Comparison of ENCODE assay signal across 8 cellular contexts in the genomic region with DNA sequence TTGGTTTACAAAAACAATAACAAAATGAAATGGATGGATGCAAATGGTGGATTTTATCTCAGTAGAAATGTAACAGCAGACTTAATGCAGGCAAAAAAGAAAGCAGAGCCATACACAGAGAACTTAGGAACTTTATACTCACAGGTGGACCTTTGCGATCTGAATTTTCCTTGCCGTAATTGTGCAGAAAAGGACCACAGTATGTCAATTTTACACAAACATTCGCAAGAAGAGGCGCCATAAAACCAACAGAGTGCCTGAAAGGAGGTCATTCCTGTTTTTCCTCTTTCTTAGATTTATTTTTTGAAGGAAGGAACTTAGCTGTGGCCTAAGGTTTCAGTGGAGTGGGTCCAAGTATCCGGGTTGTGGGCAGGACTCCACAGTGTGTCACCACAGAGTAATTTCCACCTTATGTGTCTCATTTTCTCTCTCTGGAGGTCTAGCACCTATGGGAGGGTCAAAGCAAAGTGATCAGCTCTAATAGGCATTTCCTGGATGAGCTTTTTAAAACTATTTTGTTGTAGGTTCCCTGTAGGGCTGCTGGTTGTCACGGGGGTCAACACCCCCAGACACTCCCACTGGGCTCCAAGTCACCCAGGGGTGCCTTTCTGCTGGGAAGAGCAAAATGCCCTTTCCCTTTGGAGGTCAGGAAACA. TPM values are rescaled to one million over a fixed set of nuclear protein-coding genes. Genes with fewer than 3 reads are reported as not detected.
DNase-seq lines count a peak whose midpoint lies in the region; ATAC-seq, FAIRE-seq and TF ChIP-seq lines count a peak whose summit lies in the region.

No MANE protein-coding gene starts in this region.

- no peaks in the 10 kb centered on the region for H3K9me3 Mint-ChIP-seq in activated naive CD8-positive, alpha-beta T cell treated with anti-CD3 and anti-CD28 coated beads for 36 hours

- peak overlapping the region; percentile 80 for H3K27ac ChIP-seq in 22Rv1
- H3K27ac ChIP-seq in kidney (ENCODE audit: low read depth in 2 of 2, low read length in 2 of 2): peak overlapping the region; percentile 47 to 63
- H3K27ac ChIP-seq in suprapubic skin: peak overlapping the region; percentile 75
- peak overlapping the region in 1 of 2 donors; percentile 90 for H3K27ac ChIP-seq in aorta (ENCODE audit: low read depth in 1 of 2, low read length in 2 of 2)

- FAIRE-seq in kidney (lab: Jason Lieb, UNC): no peak

- peaks cover 4 to 14% of the 10 kb centered on the region in 2 donors for H3K4me1 ChIP-seq in kidney (ENCODE audit: control insufficient read depth in 1 of 2, insufficient read depth in 1 of 2, low read depth in 1 of 2, low read length in 2 of 2)
- H3K4me1 ChIP-seq in suprapubic skin: peaks cover 10% of the 10 kb centered on the region
- H3K4me1 ChIP-seq in aorta (ENCODE audit: control insufficient read depth in 1 of 2, insufficient read depth in 2 of 2, low read length in 2 of 2): peaks cover 0 to 2% of the 10 kb centered on the region in 2 donors

- H3K27me3 Mint-ChIP-seq in activated naive CD8-positive, alpha-beta T cell treated with anti-CD3 and anti-CD28 coated beads for 36 hours: no peaks in the 10 kb centered on the region

- no peak for TF ChIP-seq EP300 in suprapubic skin (IDR thresholded peaks at IDR 0.05)

- WGBS in suprapubic skin: 46% methylated on average over 6 of the region's 6 CpGs
- 13 to 38% methylated on average over 6 of the region's 6 CpGs for WGBS in aorta, 2 donors

- H3K9ac ChIP-seq in kidney (ENCODE audit: low read length in 2 of 2): peak overlapping the region in 1 of 2 donors; percentile 46

- no peak for TF ChIP-seq POLR2A in suprapubic skin (IDR thresholded peaks at IDR 0.05)

- TF ChIP-seq CTCF in 22Rv1 (IDR thresholded peaks at IDR 0.05) (no peak), HFF-Myc (IDR thresholded peaks at IDR 0.05; ENCODE audit: low read depth, low read length, missing control alignments) (no peak), kidney (IDR thresholded peaks at IDR 0.05; ENCODE audit: borderline replicate concordance, extremely low read depth, insufficient read depth) (no peak), suprapubic skin (IDR thresholded peaks at IDR 0.05) (no peak)

- H3K9me3 ChIP-seq in kidney (ENCODE audit: control insufficient read depth in 1 of 2, low read length in 2 of 2) (no peaks in the 10 kb centered on the region), suprapubic skin (no peaks in the 10 kb centered on the region), aorta (ENCODE audit: control insufficient read depth, low read length) (no peaks in the 10 kb centered on the region)

- H3K27me3 ChIP-seq in suprapubic skin (no peaks in the 10 kb centered on the region), aorta (ENCODE audit: control insufficient read depth in 1 of 2, insufficient read depth in 2 of 2, low read length in 1 of 2) (no peaks in the 10 kb centered on the region)

- H3K4me3 ChIP-seq in HFF-Myc (replicated peaks; ENCODE audit: low read depth, low read length) (peak overlapping the region; percentile 27; the same call in 1 of the 2 replicates), kidney (ENCODE audit: low read length in 2 of 2) (peak overlapping the region in 1 of 2 donors; percentile 37), suprapubic skin (peak overlapping the region; percentile 10), aorta (ENCODE audit: low read length in 2 of 2) (no peak overlapping the region)

- DNase-seq in HFF-Myc (ENCODE audit: extremely low read depth, low read depth) (no peak), kidney (no peak), suprapubic skin (ENCODE audit: low spot score in 2 of 2) (no peak), DMS153 treated with DMSO at 0.1 percent for 48 hours (lab: John Stamatoyannopoulos, UW; ENCODE audit: unreplicated experiment) (no peak), aorta (no peak)
- peak; percentile 6 for DNase-seq in activated naive CD8-positive, alpha-beta T cell treated with anti-CD3 and anti-CD28 coated beads for 36 hours

- intact Hi-C loops in kidney (cut with DNase I) (no loop called here), aorta (cut with DNase I) (no loop called here)

- peaks cover 12% of the 10 kb centered on the region for H3K4me1 Mint-ChIP-seq in activated naive CD8-positive, alpha-beta T cell treated with anti-CD3 and anti-CD28 coated beads for 36 hours

- H3K4me3 Mint-ChIP-seq in activated naive CD8-positive, alpha-beta T cell treated with anti-CD3 and anti-CD28 coated beads for 36 hours: peak overlapping the region; percentile 72

- H3K27ac Mint-ChIP-seq in activated naive CD8-positive, alpha-beta T cell treated with anti-CD3 and anti-CD28 coated beads for 36 hours: peak overlapping the region; percentile 97

- no peaks in the 10 kb centered on the region for H3K36me3 Mint-ChIP-seq in activated naive CD8-positive, alpha-beta T cell treated with anti-CD3 and anti-CD28 coated beads for 36 hours

- no peak for ATAC-seq in aorta (ENCODE audit: low FRiP score)
- ATAC-seq in GM18870 (IDR thresholded peaks at IDR 0.05; ENCODE audit: unreplicated experiment): no peak

- H3K36me3 ChIP-seq in kidney (ENCODE audit: control insufficient read depth in 1 of 2, insufficient read depth in 2 of 2, low read length in 2 of 2): no peaks in the 10 kb centered on the region
- no peaks in the 10 kb centered on the region for H3K36me3 ChIP-seq in suprapubic skin
- H3K36me3 ChIP-seq in aorta (ENCODE audit: control insufficient read depth in 1 of 2, insufficient read depth in 2 of 2, low read length in 1 of 2): no peaks in the 10 kb centered on the region

RNA-seq across cellular contexts. Expression of a gene that starts 24.7 kb away (rescaled TPM):
- total RNA-seq in activated naive CD8-positive, alpha-beta T cell treated with anti-CD3 and anti-CD28 coated beads for 36 hours: 10 to 100 TPM; 49.2 to 49.9 TPM
- 23.6 TPM for total RNA-seq in kidney
- 35.5 TPM for polyA plus RNA-seq in kidney (ENCODE audit: insufficient read depth, low read depth, low replicate concordance)
- 10 to 100 TPM; 11.3 to 22.7 (median 16.2) TPM for total RNA-seq in suprapubic skin
- 10 to 100 TPM; 20.0 to 20.7 TPM for total RNA-seq in aorta
- polyA plus RNA-seq in aorta: 10 to 100 TPM; 27.4 to 28.8 TPM

Comparison
In these comparisons a context has a peak if more than half of its experiments do, and no peak if none do; other contexts are left out.
1. H3K4me3 ChIP-seq: peak in HFF-Myc (single experiment) and suprapubic skin (single experiment); none in aorta (0 of 2).